Comparison of ENCODE assay signal across 9 cellular contexts in the genomic region with DNA sequence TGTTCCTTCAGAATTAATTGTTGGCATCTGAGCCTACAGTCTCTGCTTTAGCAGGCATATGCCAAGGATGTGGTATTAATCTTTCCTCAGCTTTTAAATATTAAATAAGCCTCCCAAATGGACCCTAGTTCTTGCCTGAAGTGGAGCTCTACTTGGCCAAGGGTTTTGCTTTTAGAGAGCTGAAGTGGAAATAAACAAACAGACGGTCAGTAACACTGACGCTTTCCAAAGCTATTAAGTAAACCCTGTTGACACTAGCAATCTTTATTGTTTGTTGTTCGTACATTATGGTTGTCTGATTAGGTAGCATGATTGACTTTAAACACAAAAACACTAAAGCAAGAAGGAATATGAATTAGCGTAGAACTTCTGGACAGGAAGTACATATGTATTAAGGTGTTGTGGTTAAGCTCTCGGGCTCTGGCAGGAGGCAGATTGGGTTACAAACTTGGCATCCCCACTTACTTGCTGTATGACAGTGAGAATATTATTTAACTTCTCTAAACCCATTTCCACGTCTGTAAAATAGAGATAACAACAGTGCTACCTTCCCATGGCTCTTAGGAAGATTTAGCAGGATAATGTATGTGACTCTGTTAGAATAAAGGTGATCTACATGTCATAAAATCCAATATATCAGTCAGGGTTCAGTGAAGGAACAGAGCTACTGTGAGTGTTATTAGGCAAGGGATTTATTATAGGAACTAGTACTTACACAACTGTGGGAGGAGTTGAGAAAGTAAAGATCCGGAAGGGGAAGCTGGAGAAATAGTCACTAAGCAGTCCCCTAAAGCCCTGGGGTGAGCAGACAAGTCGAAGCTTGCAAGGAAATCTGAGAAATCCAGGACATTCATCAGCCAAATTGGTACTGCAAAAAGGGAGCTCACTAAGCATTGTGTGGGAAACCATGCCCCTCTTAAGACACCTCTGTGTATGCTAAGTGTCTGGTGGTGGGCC.
A peak's percentile ranks its signal among the peaks of the same experiment; 100 is the strongest.
DNase-seq lines count a peak whose midpoint lies in the region; ATAC-seq and TF ChIP-seq lines count a peak whose summit lies in the region.
"Had no signal": no experiment of that assay in that cellular context is flagged by ENCODE, and none has a peak within 500 bp of the region (broad histone marks: within the 10 kb centered on the region; RNA-seq: fewer than 3 reads in every experiment).

No MANE protein-coding gene starts in this region.

- 26 to 37% (median 30%) methylated on average over 8 of the region's 8 CpGs for WGBS in stomach, 5 donors

- no peaks in the 10 kb centered on the region for H3K36me3 ChIP-seq in stomach

- H3K27me3 ChIP-seq in foreskin keratinocyte, result no peaks in the 10 kb centered on the region
- no peaks in the 10 kb centered on the region for H3K27me3 ChIP-seq in stomach

- TF ChIP-seq EP300 in stomach (IDR thresholded peaks at IDR 0.05), result no peak

- DNase-seq in NCI-H2196 (lab: John Stamatoyannopoulos, UW; ENCODE audit: unreplicated experiment) (peak; percentile 7), NCI-H2196 treated with DMSO at 0.1 percent for 48 hours (lab: John Stamatoyannopoulos, UW; ENCODE audit: unreplicated experiment) (no peak), NOMO-1 treated with DMSO at 0.1 percent for 48 hours (lab: John Stamatoyannopoulos, UW; ENCODE audit: unreplicated experiment) (peak; percentile 96), foreskin keratinocyte (peak; percentile 83 to 91), stomach (no peak), GM13976 (ENCODE audit: low spot score) (no peak)
- DNase-seq: activated CD4-positive, alpha-beta T cell treated with anti-CD3 and anti-CD28 coated beads, Interleukin-2, amount 50 U/mL, for 48 hours had no signal

- H3K4me1 ChIP-seq in foreskin keratinocyte, result peaks cover 16% of the 10 kb centered on the region
- peaks cover 0 to 12% (median 6%) of the 10 kb centered on the region in 4 donors for H3K4me1 ChIP-seq in stomach

- no peak for TF ChIP-seq CTCF in foreskin keratinocyte (conservative IDR thresholded peaks at IDR 0.05)
- no peak for TF ChIP-seq CTCF in stomach (IDR thresholded peaks at IDR 0.05)
- no peak for TF ChIP-seq CTCF in GM13976 (IDR thresholded peaks at IDR 0.05; ENCODE audit: borderline replicate concordance, control extremely low read depth, extremely low read depth, insufficient read depth, missing control alignments)

- no peak for TF ChIP-seq POLR2A in stomach (IDR thresholded peaks at IDR 0.05)

- in situ Hi-C loops in GM13976 (cut with MboI; ENCODE audit: low sequenced_read_pairs, unreplicated experiment), result no loop called here

- intact Hi-C loops in stomach (cut with DNase I; ENCODE audit: low total_unique reads), result no loop called here

- H3K9me3 ChIP-seq in stomach, result peaks cover 0 to 12% (median 7%) of the 10 kb centered on the region in 4 donors

- H3K27ac ChIP-seq in foreskin keratinocyte (peak overlapping the region; percentile 67), stomach (peak overlapping the region in 4 of 5 donors; percentile 24 to 69 (median 40))

- ATAC-seq in foreskin keratinocyte (peak; percentile 82), GM21381 (IDR thresholded peaks at IDR 0.05; ENCODE audit: unreplicated experiment) (no peak), GM19463 (IDR thresholded peaks at IDR 0.05; ENCODE audit: unreplicated experiment) (no peak)

- no peak overlapping the region for H3K4me3 ChIP-seq in stomach

Comparison
In these comparisons a context has a peak if more than half of its experiments do, and no peak if none do; other contexts are left out.
1. DNase-seq: peak in NCI-H2196 (single experiment), NOMO-1 treated with DMSO at 0.1 percent for 48 hours (single experiment) and foreskin keratinocyte (2 of 2); none in NCI-H2196 treated with DMSO at 0.1 percent for 48 hours (single experiment), stomach (single experiment) and GM13976 (single experiment).